In the genomic region with DNA sequence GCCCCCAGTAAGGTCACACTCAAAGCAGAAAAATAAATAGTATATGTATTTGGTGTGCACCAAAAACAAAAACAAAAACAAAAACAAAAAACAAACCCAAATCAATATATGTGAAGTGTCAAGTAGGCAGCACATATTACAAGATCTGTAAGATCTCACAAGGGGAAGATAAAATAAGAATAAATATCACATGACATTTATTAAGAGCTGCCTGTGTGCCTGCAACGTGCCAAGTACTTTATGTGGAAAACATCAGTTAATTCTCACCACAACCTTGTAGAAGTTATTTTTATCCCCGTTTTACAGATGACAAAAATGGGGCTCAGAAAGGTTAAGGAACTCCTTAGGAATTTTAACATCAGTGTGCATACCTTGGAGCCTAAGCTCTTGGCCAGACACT, we compare ENCODE assay signal across 27 cellular contexts.
"Had no signal": no experiment of that assay in that cellular context is flagged by ENCODE, and none has a peak within 500 bp of the region (broad histone marks: within the 10 kb centered on the region; RNA-seq: fewer than 3 reads in every experiment).

No MANE protein-coding gene starts in this region.

- H3K4me1 ChIP-seq: stomach, thyroid gland, transverse colon, upper lobe of left lung, upper lobe of right lung, vagina had no signal

- H3K4me1 Mint-ChIP-seq: stimulated activated effector memory CD8-positive, alpha-beta T cell treated with anti-CD3 and anti-CD28 coated beads, Interleukin-12 subunit alpha, Interleukin-12 subunit beta, amount 100 ng/mL, for 72 hours; stimulated activated memory B cell treated with anti-CD40 and anti-IgM and Interleukin-4, amounts not matched to agents 10 μg/mL and 1 μg/mL and 100 μg/mL, for 72 hours; stimulated activated naive B cell treated with anti-CD40 and anti-IgM and Interleukin-4, amounts not matched to agents 10 μg/mL and 1 μg/mL and 100 μg/mL, for 72 hours; stimulated activated naive CD8-positive, alpha-beta T cell treated with anti-CD3 and anti-CD28 coated beads, Interleukin-15, amount 100 ng/mL, for 72 hours had no signal

- H3K9me3 Mint-ChIP-seq: stimulated activated effector memory CD8-positive, alpha-beta T cell treated with anti-CD3 and anti-CD28 coated beads, Interleukin-12 subunit alpha, Interleukin-12 subunit beta, amount 100 ng/mL, for 72 hours; stimulated activated naive CD8-positive, alpha-beta T cell treated with anti-CD3 and anti-CD28 coated beads, Interleukin-15, Interleukin-2, amounts not matched to agents 100 ng/mL and 50 ng/mL, for 24 hours had no signal

- H3K9me3 ChIP-seq: suprapubic skin, testis, thoracic aorta, thyroid gland, tibial artery, transverse colon, upper lobe of left lung, upper lobe of right lung, vagina had no signal

- H3K27ac ChIP-seq: stomach, suprapubic skin, testis, thoracic aorta, thyroid gland, tibial artery, tibial nerve, upper lobe of left lung, upper lobe of right lung, vagina had no signal

- H3K36me3 ChIP-seq: stomach, suprapubic skin, thoracic aorta, thyroid gland, tibial artery, tibial nerve, transverse colon, upper lobe of left lung, upper lobe of right lung, vagina had no signal

- H3K27ac Mint-ChIP-seq: stimulated activated effector memory CD8-positive, alpha-beta T cell treated with anti-CD3 and anti-CD28 coated beads, Interleukin-12 subunit alpha, Interleukin-12 subunit beta, amount 100 ng/mL, for 72 hours; stimulated activated memory B cell treated with anti-CD40 and anti-IgM and Interleukin-4, amounts not matched to agents 10 μg/mL and 1 μg/mL and 100 μg/mL, for 72 hours; stimulated activated naive B cell treated with anti-CD40 and anti-IgM and Interleukin-4, amounts not matched to agents 10 μg/mL and 1 μg/mL and 100 μg/mL, for 72 hours; stimulated activated naive CD8-positive, alpha-beta T cell treated with anti-CD3 and anti-CD28 coated beads, Interleukin-15, Interleukin-2, amounts not matched to agents 100 ng/mL and 50 ng/mL, for 24 hours; type B pancreatic cell had no signal

- DNase-seq: stimulated activated CD4-positive, alpha-beta T cell treated with anti-CD3 and anti-CD28 coated beads, Interleukin-2, amount 100 ng/mL, for 48 hours; stimulated activated CD4-positive, alpha-beta T cell treated with anti-CD3 and anti-CD28 coated beads, Interleukin-4, amount 100 ng/mL, for 1 hour; stimulated activated CD4-positive, alpha-beta T cell treated with anti-CD3 and anti-CD28 coated beads, Interleukin-4, amount 100 ng/mL, for 24 hours; stimulated activated CD4-positive, alpha-beta T cell treated with anti-CD3 and anti-CD28 coated beads, Interleukin-4, amount 100 ng/mL, for 4 hours; stimulated activated CD8-positive, alpha-beta memory T cell treated with anti-CD3 and anti-CD28 coated beads, Interleukin-4, amount 100 ng/mL, for 48 hours; stimulated activated naive B cell treated with anti-CD40 and anti-IgM and Interleukin-4, amounts not matched to agents 10 μg/mL and 1 μg/mL and 100 μg/mL, for 72 hours; stimulated activated naive CD4-positive, alpha-beta T cell; stimulated activated naive CD4-positive, alpha-beta T cell treated with Interleukin-2 at 50 U/mL for 16 hours; stimulated activated naive CD8-positive, alpha-beta T cell treated with anti-CD3 and anti-CD28 coated beads, Interleukin-15, amount 100 ng/mL, for 72 hours; stimulated activated naive CD8-positive, alpha-beta T cell treated with anti-CD3 and anti-CD28 coated beads, Interleukin-15, Interleukin-2, amounts not matched to agents 100 U/mL and 50 U/mL, for 24 hours; stomach; substantia nigra; testis; thyroid gland; tibial artery; transverse colon; trophoblast cell; upper lobe of left lung; upper lobe of right lung had no signal

- H3K4me3 ChIP-seq: stomach, suprapubic skin, testis, thoracic aorta, thyroid gland, tibial artery, tibial nerve, transverse colon, upper lobe of left lung, upper lobe of right lung, vagina had no signal

- H3K27me3 Mint-ChIP-seq: stimulated activated naive B cell treated with anti-CD40 and anti-IgM and Interleukin-4, amounts not matched to agents 10 μg/mL and 1 μg/mL and 100 μg/mL, for 72 hours; stimulated activated naive CD8-positive, alpha-beta T cell treated with anti-CD3 and anti-CD28 coated beads, Interleukin-15, amount 100 ng/mL, for 72 hours; stimulated activated naive CD8-positive, alpha-beta T cell treated with anti-CD3 and anti-CD28 coated beads, Interleukin-15, Interleukin-2, amounts not matched to agents 100 ng/mL and 50 ng/mL, for 24 hours had no signal

- H3K4me3 Mint-ChIP-seq: stimulated activated effector memory CD8-positive, alpha-beta T cell treated with anti-CD3 and anti-CD28 coated beads, Interleukin-12 subunit alpha, Interleukin-12 subunit beta, amount 100 ng/mL, for 72 hours; stimulated activated memory B cell treated with anti-CD40 and anti-IgM and Interleukin-4, amounts not matched to agents 10 μg/mL and 1 μg/mL and 100 μg/mL, for 72 hours; stimulated activated naive B cell treated with anti-CD40 and anti-IgM and Interleukin-4, amounts not matched to agents 10 μg/mL and 1 μg/mL and 100 μg/mL, for 72 hours; stimulated activated naive CD8-positive, alpha-beta T cell treated with anti-CD3 and anti-CD28 coated beads, Interleukin-15, amount 100 ng/mL, for 72 hours; stimulated activated naive CD8-positive, alpha-beta T cell treated with anti-CD3 and anti-CD28 coated beads, Interleukin-15, Interleukin-2, amounts not matched to agents 100 ng/mL and 50 ng/mL, for 24 hours; type B pancreatic cell had no signal

- H3K36me3 Mint-ChIP-seq: stimulated activated effector memory CD8-positive, alpha-beta T cell treated with anti-CD3 and anti-CD28 coated beads, Interleukin-12 subunit alpha, Interleukin-12 subunit beta, amount 100 ng/mL, for 72 hours; stimulated activated naive B cell treated with anti-CD40 and anti-IgM and Interleukin-4, amounts not matched to agents 10 μg/mL and 1 μg/mL and 100 μg/mL, for 72 hours; type B pancreatic cell had no signal

- ATAC-seq: stimulated activated effector memory CD8-positive, alpha-beta T cell treated with anti-CD3 and anti-CD28 coated beads, Interleukin-12 subunit alpha, Interleukin-12 subunit beta, amount 100 ng/mL, for 72 hours; stimulated activated memory B cell treated with anti-CD40 and anti-IgM and Interleukin-4, amounts not matched to agents 10 μg/mL and 1 μg/mL and 100 μg/mL, for 72 hours; stimulated activated naive CD8-positive, alpha-beta T cell treated with anti-CD3 and anti-CD28 coated beads, Interleukin-15, amount 100 ng/mL, for 72 hours; stimulated activated naive CD8-positive, alpha-beta T cell treated with anti-CD3 and anti-CD28 coated beads, Interleukin-15, Interleukin-2, amounts not matched to agents 100 U/mL and 50 U/mL, for 24 hours; upper lobe of right lung had no signal

- H3K27me3 ChIP-seq: suprapubic skin, testis, thyroid gland, tibial artery, tibial nerve, transverse colon, upper lobe of left lung, upper lobe of right lung, vagina had no signal
